Comparison of ENCODE assay signal across 18 cellular contexts in genomic region chr20:3084283-3084985, GRCh38. TPM values are rescaled to one million over a fixed set of nuclear protein-coding genes. Genes with fewer than 3 reads are reported as not detected.
DNase-seq lines count a peak whose midpoint lies in the region; ATAC-seq and TF ChIP-seq lines count a peak whose summit lies in the region.
"Had no signal": no experiment of that assay in that cellular context is flagged by ENCODE, and none has a peak within 500 bp of the region (broad histone marks: within the 10 kb centered on the region; RNA-seq: fewer than 3 reads in every experiment).

A gene with protein sequence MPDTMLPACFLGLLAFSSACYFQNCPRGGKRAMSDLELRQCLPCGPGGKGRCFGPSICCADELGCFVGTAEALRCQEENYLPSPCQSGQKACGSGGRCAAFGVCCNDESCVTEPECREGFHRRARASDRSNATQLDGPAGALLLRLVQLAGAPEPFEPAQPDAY (minus strand): TSS chr20:3084724. CDS start chr20:3084674, 50 bp downstream.

- peaks cover 18% of the 10 kb centered on the region for H3K27me3 ChIP-seq in CD8-positive, alpha-beta T cell (ENCODE audit: insufficient read depth, low read length)
- peaks cover 53% of the 10 kb centered on the region for H3K27me3 ChIP-seq in HUES64 (ENCODE audit: insufficient read depth, low read length)
- H3K27me3 ChIP-seq in endodermal cell (ENCODE audit: control insufficient read depth, insufficient read depth, low read length, poor library complexity, severe bottlenecking), result peaks cover 53% of the 10 kb centered on the region
- peaks cover 30% of the 10 kb centered on the region for H3K27me3 ChIP-seq in osteoblast (ENCODE audit: insufficient read depth, low read length)

- peaks cover 42% of the 10 kb centered on the region for H3K27me3 Mint-ChIP-seq in CD8-positive, alpha-beta T cell (ENCODE audit: low read depth)
- peaks cover 60% of the 10 kb centered on the region for H3K27me3 Mint-ChIP-seq in endodermal cell (ENCODE audit: insufficient read depth)

- POLR2A ChIA-PET in CD8-positive, alpha-beta T cell (lab: Charles Lee), result interaction anchor here (1.4 to 2.9 kb wide), 2 partner anchors 8 to 12 kb away, joined by 5 to 20 read pairs; no protein-coding TSS in a partner anchor

- WGBS in HUES64, result 88% methylated on average over 28 of the region's 28 CpGs
- WGBS in endodermal cell (ENCODE audit: insufficient coverage in 1 of 2, insufficient read length in 1 of 2), 2 experiments, result 89% methylated on average over 13 to 28 of the region's 28 CpGs

- H3K4me3 ChIP-seq in CD8-positive, alpha-beta T cell (ENCODE audit: low read depth, low read length), result no peak within 1 kb of the TSS
- H3K4me3 ChIP-seq in HUES64 (ENCODE audit: low read length) (peak within 1 kb of the TSS; percentile 50), endodermal cell (ENCODE audit: low read length) (no peak within 1 kb of the TSS), osteoblast (ENCODE audit: insufficient read depth, low read length) (no peak within 1 kb of the TSS)
- H3K4me3 ChIP-seq: mucosa of descending colon had no signal

- no peak within 1 kb of the TSS for H3K27ac Mint-ChIP-seq in CD8-positive, alpha-beta T cell
- H3K27ac Mint-ChIP-seq in endodermal cell, result no peak within 1 kb of the TSS

- H3K4me2 ChIP-seq in osteoblast (ENCODE audit: insufficient read depth, low read length), result no peak within 1 kb of the TSS
- H3K4me2 ChIP-seq: KMS-11 had no signal

- no peak for DNase-seq in CD8-positive, alpha-beta T cell
- no peak for DNase-seq in endodermal cell
- DNase-seq in osteoblast (ENCODE audit: insufficient read length, low spot score, missing footprints), result peak; percentile 73
- DNase-seq: activated naive CD4-positive, alpha-beta T cell treated with Interleukin-2 at 50 U/mL for 16 hours; C1 segment of cervical spinal cord; caudate nucleus; mucosa of descending colon; NCI-H1694 treated with DMSO at 0.1 percent for 48 hours; NCI-H526 treated with DMSO at 0.1 percent for 48 hours; stimulated activated CD4-positive, alpha-beta T cell treated with anti-CD3 and anti-CD28 coated beads, Interleukin-2, amount 100 ng/mL, for 24 hours had no signal

- no peaks in the 10 kb centered on the region for H3K36me3 ChIP-seq in CD8-positive, alpha-beta T cell (ENCODE audit: insufficient read depth, low read length)
- H3K36me3 ChIP-seq in HUES64 (ENCODE audit: insufficient read depth, low read length), result no peaks in the 10 kb centered on the region
- no peaks in the 10 kb centered on the region for H3K36me3 ChIP-seq in endodermal cell (ENCODE audit: control insufficient read depth, insufficient read depth, low read length)
- H3K36me3 ChIP-seq in osteoblast (ENCODE audit: insufficient read depth, low read length), result no peaks in the 10 kb centered on the region
- H3K36me3 ChIP-seq: gastroesophageal sphincter had no signal

- intact Hi-C loops in CD8-positive, alpha-beta T cell (cut with DNase I, micrococcal nuclease), result no loop called here

- no peak for TF ChIP-seq CTCF in CD8-positive, alpha-beta T cell (IDR thresholded peaks at IDR 0.05)
- TF ChIP-seq CTCF in endodermal cell (conservative IDR thresholded peaks at IDR 0.05), result no peak
- TF ChIP-seq CTCF in osteoblast (IDR thresholded peaks at IDR 0.05; ENCODE audit: extremely low read depth, low read depth, low read length), result no peak

- CTCF ChIA-PET in CD8-positive, alpha-beta T cell (lab: Charles Lee), result no interaction called here

- H3K9me3 ChIP-seq in CD8-positive, alpha-beta T cell (ENCODE audit: low read length), result no peaks in the 10 kb centered on the region
- H3K9me3 ChIP-seq in HUES64 (ENCODE audit: insufficient read depth, low read depth, low read length), result no peaks in the 10 kb centered on the region
- H3K9me3 ChIP-seq in endodermal cell (ENCODE audit: control insufficient read depth, low read length), result no peaks in the 10 kb centered on the region
- H3K9me3 ChIP-seq in osteoblast (ENCODE audit: low read depth, low read length), result no peaks in the 10 kb centered on the region
- H3K9me3 ChIP-seq: gastroesophageal sphincter, mucosa of descending colon had no signal

- peaks cover 17% of the 10 kb centered on the region for H3K4me1 ChIP-seq in CD8-positive, alpha-beta T cell (ENCODE audit: insufficient read depth, low read length)
- peaks cover 4% of the 10 kb centered on the region; the same call in 1 of the 2 replicates for H3K4me1 ChIP-seq in HUES64 (ENCODE audit: insufficient read depth, low read length)
- H3K4me1 ChIP-seq in endodermal cell (ENCODE audit: control insufficient read depth, insufficient read depth, low read length), result no peaks in the 10 kb centered on the region
- H3K4me1 ChIP-seq in osteoblast (ENCODE audit: insufficient read depth, low read length), result peaks cover 10% of the 10 kb centered on the region

- no peak for ATAC-seq in CD8-positive, alpha-beta T cell
- no peak for ATAC-seq in HG03571 (IDR thresholded peaks at IDR 0.05; ENCODE audit: unreplicated experiment)
- ATAC-seq in GM21576 (IDR thresholded peaks at IDR 0.05; ENCODE audit: unreplicated experiment), result no peak
- no peak for ATAC-seq in HG03439 (IDR thresholded peaks at IDR 0.05; ENCODE audit: unreplicated experiment)
- ATAC-seq: gastroesophageal sphincter, mucosa of descending colon had no signal

- no peaks in the 10 kb centered on the region for H3K9me3 Mint-ChIP-seq in CD8-positive, alpha-beta T cell
- H3K9me3 Mint-ChIP-seq in endodermal cell, result no peaks in the 10 kb centered on the region

- H3K79me2 ChIP-seq in osteoblast (ENCODE audit: insufficient read depth, low read length), result no peaks in the 10 kb centered on the region

- H2AFZ ChIP-seq in osteoblast (ENCODE audit: low read length), result no peak within 1 kb of the TSS

- H3K27ac ChIP-seq in CD8-positive, alpha-beta T cell (ENCODE audit: low read depth, low read length), result no peak within 1 kb of the TSS
- H3K27ac ChIP-seq in HUES64 (ENCODE audit: low read depth, low read length), result no peak within 1 kb of the TSS
- H3K27ac ChIP-seq in endodermal cell (ENCODE audit: low read depth, low read length), result no peak within 1 kb of the TSS
- no peak within 1 kb of the TSS for H3K27ac ChIP-seq in osteoblast (ENCODE audit: low read depth, low read length)
- H3K27ac ChIP-seq: gastroesophageal sphincter, KMS-11 had no signal

- no peaks in the 10 kb centered on the region for H3K36me3 Mint-ChIP-seq in CD8-positive, alpha-beta T cell
- H3K36me3 Mint-ChIP-seq in endodermal cell (ENCODE audit: low read depth), result no peaks in the 10 kb centered on the region

- H3K4me3 Mint-ChIP-seq in CD8-positive, alpha-beta T cell, result peak within 1 kb of the TSS; percentile 72
- H3K4me3 Mint-ChIP-seq in endodermal cell, result peak within 1 kb of the TSS; percentile 38

- peaks cover 10% of the 10 kb centered on the region for H3K4me1 Mint-ChIP-seq in CD8-positive, alpha-beta T cell (ENCODE audit: low read depth)
- peaks cover 3% of the 10 kb centered on the region for H3K4me1 Mint-ChIP-seq in endodermal cell

- no peaks in the 10 kb centered on the region for H4K20me1 ChIP-seq in osteoblast (ENCODE audit: insufficient read depth, low read length)

- no peak within 1 kb of the TSS for H3K9ac ChIP-seq in HUES64 (ENCODE audit: low read depth, low read length)
- H3K9ac ChIP-seq in endodermal cell (ENCODE audit: extremely low read depth, low read length, poor library complexity, severe bottlenecking), result no peak within 1 kb of the TSS
- H3K9ac ChIP-seq: KMS-11 had no signal

RNA-seq across cellular contexts. Expression of the gene that starts here (rescaled TPM):
- under 1 TPM in 1 of 2 experiments, not detected in 1; 0.73 TPM for total RNA-seq in CD8-positive, alpha-beta T cell
- polyA plus RNA-seq in HUES64 (2013, experiment 1 of 2), result not detected
- not detected for polyA plus RNA-seq in HUES64 (2013, experiment 2 of 2)
- total RNA-seq in endodermal cell (not detected), osteoblast (not detected in 2 replicates)
- polyA plus RNA-seq in endodermal cell (2013, experiment 1 of 2), result not detected
- not detected for polyA plus RNA-seq in endodermal cell (2013, experiment 2 of 2)
- total RNA-seq: G401; gastroesophageal sphincter; mucosa of descending colon; T-helper 2 cell treated with Interferon-gamma antibody and Interleukin-4, amounts not matched to agents 100 ng/mL and 5 ng/mL, for 36 hours had no signal

Comparison
In these comparisons a context has a peak if more than half of its experiments do, and no peak if none do; other contexts are left out.
1. Peak in DNase-seq in osteoblast; RNA of the gene not detected or under 1 TPM.